Comparison of ENCODE assay signal across 1 cellular context in genomic region chr19:11535792-11536595, GRCh38.
TF ChIP-seq lines count a peak whose summit lies in the region.

No MANE protein-coding gene starts in this region.

TF ChIP-seq in SK-N-SH, 30 proteins besides CTCF, POLR2A, EP300 and RAD21 (continued from another document):
- no peak for TF ChIP-seq USF2 (IDR thresholded peaks at IDR 0.05; ENCODE audit: borderline replicate concordance, low read depth, low read length)
- peak; percentile 57; the same call in 1 of the 2 replicates for TF ChIP-seq POLR2AphosphoS5 (IDR thresholded peaks at IDR 0.05; ENCODE audit: low read depth, low read length)
